ENCODE assay signal across 9 cellular contexts in the genomic region with DNA sequence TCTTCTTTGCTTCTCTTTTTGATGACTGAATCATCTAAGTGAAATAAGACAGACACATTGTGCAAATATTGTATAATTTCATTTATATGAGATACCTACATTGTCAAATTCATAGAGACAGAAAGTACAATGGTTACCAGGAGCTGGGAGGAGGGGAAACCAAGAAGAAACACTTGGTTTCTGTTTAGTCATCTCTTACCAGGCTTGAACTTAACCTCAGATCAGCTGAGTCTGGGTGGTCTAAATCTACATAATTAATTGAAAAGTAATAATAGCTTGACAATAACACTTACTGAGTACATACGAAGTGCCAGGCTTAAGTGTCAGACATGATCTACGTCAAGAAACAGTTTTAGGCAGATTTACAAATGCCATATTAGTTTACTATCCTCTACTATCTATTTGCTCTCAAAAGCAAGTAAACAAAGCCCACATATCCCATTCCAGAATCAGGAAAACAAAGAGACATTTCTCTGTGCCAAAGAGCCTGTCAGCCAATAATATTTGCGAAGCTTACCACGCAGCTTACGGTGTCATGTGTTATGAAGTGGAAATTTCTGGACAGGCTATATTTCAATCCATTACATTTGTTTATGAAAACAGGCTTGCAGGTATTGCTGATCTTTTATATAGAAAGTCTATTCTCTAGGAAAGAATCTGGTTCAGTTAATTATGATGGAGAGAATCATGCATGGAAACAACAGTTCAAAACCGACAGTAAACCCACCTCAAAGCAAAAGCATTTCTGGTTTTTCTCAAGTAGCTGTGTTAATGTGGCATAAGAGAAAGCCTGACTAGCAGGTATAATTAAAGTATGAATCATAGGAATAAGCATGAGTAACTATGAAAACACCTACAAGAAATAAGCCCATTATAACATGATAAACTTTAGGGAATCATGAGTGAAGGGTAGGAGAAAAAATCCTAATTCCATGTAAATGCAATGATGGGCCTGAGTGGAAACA. TPM values are rescaled to one million over a fixed set of nuclear protein-coding genes. Genes with fewer than 3 reads are reported as not detected.
A peak's percentile ranks its signal among the peaks of the same experiment; 100 is the strongest.
DNase-seq lines count a peak whose midpoint lies in the region; ATAC-seq, FAIRE-seq and TF ChIP-seq lines count a peak whose summit lies in the region.
"Had no signal": no experiment of that assay in that cellular context is flagged by ENCODE, and none has a peak within 500 bp of the region (broad histone marks: within the 10 kb centered on the region; RNA-seq: fewer than 3 reads in every experiment).

No MANE protein-coding gene starts in this region.

- no peak overlapping the region for H3K9ac ChIP-seq in colonic mucosa (ENCODE audit: low read depth in 2 of 2, low read length in 2 of 2)

- TF ChIP-seq POLR2A in vagina (IDR thresholded peaks at IDR 0.05) = no peak

- peak overlapping the region; percentile 49 for H3K27ac Mint-ChIP-seq in stimulated activated naive CD8-positive, alpha-beta T cell treated with anti-CD3 and anti-CD28 coated beads, Interleukin-15, Interleukin-2, amounts not matched to agents 100 ng/mL and 50 ng/mL, for 24 hours

- no peak for FAIRE-seq in bronchial epithelial cell (lab: Jason Lieb, UNC)
- FAIRE-seq in urothelium cell line (lab: Jason Lieb, UNC) = no peak

- no peak overlapping the region for H3K4me3 ChIP-seq in bronchial epithelial cell (ENCODE audit: low read depth, low read length)
- H3K4me3 ChIP-seq in vagina = no peak overlapping the region
- no peak overlapping the region for H3K4me3 ChIP-seq in colonic mucosa

- no peaks in the 10 kb centered on the region for H3K36me3 Mint-ChIP-seq in stimulated activated naive CD8-positive, alpha-beta T cell treated with anti-CD3 and anti-CD28 coated beads, Interleukin-15, Interleukin-2, amounts not matched to agents 100 ng/mL and 50 ng/mL, for 24 hours (ENCODE audit: low read depth)

- no peaks in the 10 kb centered on the region for H3K36me3 ChIP-seq in bronchial epithelial cell (ENCODE audit: control insufficient read depth, insufficient read depth, low read length)
- no peaks in the 10 kb centered on the region for H3K36me3 ChIP-seq in vagina
- no peaks in the 10 kb centered on the region for H3K36me3 ChIP-seq in colonic mucosa

- no peak overlapping the region for H3K4me3 Mint-ChIP-seq in stimulated activated naive CD8-positive, alpha-beta T cell treated with anti-CD3 and anti-CD28 coated beads, Interleukin-15, Interleukin-2, amounts not matched to agents 100 ng/mL and 50 ng/mL, for 24 hours

- no peak for DNase-seq in stimulated activated naive CD8-positive, alpha-beta T cell treated with anti-CD3 and anti-CD28 coated beads, Interleukin-15, Interleukin-2, amounts not matched to agents 100 U/mL and 50 U/mL, for 24 hours
- DNase-seq in bronchial epithelial cell (ENCODE audit: low read depth) = peak; percentile 85
- no peak for DNase-seq in vagina (ENCODE audit: extremely low spot score in 2 of 2)
- DNase-seq in urothelium cell line (ENCODE audit: low spot score) = no peak
- no peak for DNase-seq in colonic mucosa
- no peak for DNase-seq in anterior cingulate cortex (lab: John Stamatoyannopoulos, UW)
- DNase-seq: NCI-H1436 treated with DMSO at 0.1 percent for 48 hours had no signal

- peaks cover 36% of the 10 kb centered on the region for H3K4me1 ChIP-seq in vagina
- no peaks in the 10 kb centered on the region for H3K4me1 ChIP-seq in colonic mucosa

- no peaks in the 10 kb centered on the region for H3K9me3 Mint-ChIP-seq in stimulated activated naive CD8-positive, alpha-beta T cell treated with anti-CD3 and anti-CD28 coated beads, Interleukin-15, Interleukin-2, amounts not matched to agents 100 ng/mL and 50 ng/mL, for 24 hours

- intact Hi-C loops in vagina (cut with DNase I) (loop anchor here (5.0 to 10.0 kb wide), 3 partner anchors 107 to 440 kb away; a partner anchor contains a TSS), colonic mucosa (cut with DNase I) (loop anchor here (5.0 to 10.0 kb wide), 2 partner anchors 168 to 250 kb away; no protein-coding TSS in a partner anchor)

- TF ChIP-seq CTCF in bronchial epithelial cell (IDR thresholded peaks at IDR 0.05; ENCODE audit: insufficient read depth, low read length, severe bottlenecking) (no peak), vagina (IDR thresholded peaks at IDR 0.05) (no peak), colonic mucosa (IDR thresholded peaks at IDR 0.05) (no peak)

- H3K9me3 ChIP-seq in vagina = no peaks in the 10 kb centered on the region
- no peaks in the 10 kb centered on the region for H3K9me3 ChIP-seq in colonic mucosa

- H3K4me1 Mint-ChIP-seq in stimulated activated naive CD8-positive, alpha-beta T cell treated with anti-CD3 and anti-CD28 coated beads, Interleukin-15, Interleukin-2, amounts not matched to agents 100 ng/mL and 50 ng/mL, for 24 hours (ENCODE audit: low read depth) = peaks cover 50% of the 10 kb centered on the region

- no peak for ATAC-seq in stimulated activated naive CD8-positive, alpha-beta T cell treated with anti-CD3 and anti-CD28 coated beads, Interleukin-15, Interleukin-2, amounts not matched to agents 100 U/mL and 50 U/mL, for 24 hours
- ATAC-seq in HG03175 (IDR thresholded peaks at IDR 0.05; ENCODE audit: unreplicated experiment) = peak; percentile 25

- H3K27me3 Mint-ChIP-seq in stimulated activated naive CD8-positive, alpha-beta T cell treated with anti-CD3 and anti-CD28 coated beads, Interleukin-15, Interleukin-2, amounts not matched to agents 100 ng/mL and 50 ng/mL, for 24 hours = peaks cover 34% of the 10 kb centered on the region

- H3K27ac ChIP-seq in vagina = peak overlapping the region; percentile 0
- no peak overlapping the region for H3K27ac ChIP-seq in colonic mucosa

- no peaks in the 10 kb centered on the region for H3K27me3 ChIP-seq in bronchial epithelial cell (ENCODE audit: control insufficient read depth, insufficient read depth, low read length)
- H3K27me3 ChIP-seq in vagina = no peaks in the 10 kb centered on the region
- no peaks in the 10 kb centered on the region for H3K27me3 ChIP-seq in colonic mucosa

RNA-seq across cellular contexts. Expression of a gene that starts 2.7 kb away (rescaled TPM):
- total RNA-seq in bronchial epithelial cell (4.5 and 5.3 TPM in 2 replicates), vagina (5.9 TPM), colonic mucosa (10 to 100 TPM; 13.4 to 15.9 TPM)
